Comparison of ENCODE assay signal across 1 cellular context in the genomic region with DNA sequence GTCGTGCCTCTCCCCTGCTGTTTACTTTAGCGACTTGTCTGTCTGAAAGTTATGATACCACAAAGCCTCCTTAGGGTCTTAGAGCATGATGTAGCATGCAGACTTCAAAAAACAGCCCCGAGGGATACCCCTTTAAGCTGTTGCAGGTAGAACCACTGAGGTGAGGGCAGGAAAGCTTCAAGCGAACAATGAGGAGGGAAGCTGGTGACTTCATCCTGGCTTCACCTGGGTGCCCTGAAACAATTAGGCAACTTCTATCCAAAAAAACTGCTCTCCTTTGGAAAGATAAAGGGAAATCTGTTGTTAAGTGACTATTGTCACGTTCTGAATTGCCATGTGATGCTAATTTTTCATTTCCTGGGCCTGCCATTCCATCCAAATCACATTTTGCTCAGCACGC.
TF ChIP-seq lines count a peak whose summit lies in the region.

No MANE protein-coding gene starts in this region.

TF ChIP-seq in H1, 55 proteins besides CTCF, POLR2A, EP300 and RAD21 (continued from another document):
- TF ChIP-seq, protein P1, sequence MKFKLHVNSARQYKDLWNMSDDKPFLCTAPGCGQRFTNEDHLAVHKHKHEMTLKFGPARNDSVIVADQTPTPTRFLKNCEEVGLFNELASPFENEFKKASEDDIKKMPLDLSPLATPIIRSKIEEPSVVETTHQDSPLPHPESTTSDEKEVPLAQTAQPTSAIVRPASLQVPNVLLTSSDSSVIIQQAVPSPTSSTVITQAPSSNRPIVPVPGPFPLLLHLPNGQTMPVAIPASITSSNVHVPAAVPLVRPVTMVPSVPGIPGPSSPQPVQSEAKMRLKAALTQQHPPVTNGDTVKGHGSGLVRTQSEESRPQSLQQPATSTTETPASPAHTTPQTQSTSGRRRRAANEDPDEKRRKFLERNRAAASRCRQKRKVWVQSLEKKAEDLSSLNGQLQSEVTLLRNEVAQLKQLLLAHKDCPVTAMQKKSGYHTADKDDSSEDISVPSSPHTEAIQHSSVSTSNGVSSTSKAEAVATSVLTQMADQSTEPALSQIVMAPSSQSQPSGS (IDR thresholded peaks at IDR 0.05; ENCODE audit: low read length) = no peak
